Comparison of ENCODE assay signal across 10 cellular contexts in the genomic region with DNA sequence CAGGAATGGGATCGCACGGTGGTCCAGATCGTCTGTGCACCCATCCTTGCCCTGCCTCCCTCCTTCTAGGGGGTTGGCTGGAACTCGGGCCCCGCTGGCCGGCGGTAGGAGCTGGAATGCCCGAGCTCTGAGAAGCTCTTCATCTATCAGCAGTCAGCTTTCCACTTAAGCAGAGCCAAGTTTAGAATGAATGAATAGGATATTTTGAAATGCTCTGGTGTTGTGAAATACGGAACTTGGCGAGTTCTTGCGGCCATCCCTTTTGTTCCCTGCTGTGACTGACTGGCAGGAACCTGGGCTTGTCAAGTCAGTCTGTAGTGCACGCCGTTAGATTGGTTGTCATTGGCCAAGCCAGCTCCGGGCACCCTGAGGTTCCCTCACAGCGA. TPM values are rescaled to one million over a fixed set of nuclear protein-coding genes. Genes with fewer than 3 reads are reported as not detected.
DNase-seq lines count a peak whose midpoint lies in the region; ATAC-seq and TF ChIP-seq lines count a peak whose summit lies in the region.
"Had no signal": no experiment of that assay in that cellular context is flagged by ENCODE, and none has a peak within 500 bp of the region (broad histone marks: within the 10 kb centered on the region; RNA-seq: fewer than 3 reads in every experiment).

No MANE protein-coding gene starts in this region.

- TF ChIP-seq POLR2A in breast epithelium (IDR thresholded peaks at IDR 0.05) (no peak), right lobe of liver (IDR thresholded peaks at IDR 0.05) (no peak)

- peak; percentile 53 for DNase-seq in MG63
- peak in 1 of 2 donors; percentile 67 for DNase-seq in breast epithelium (ENCODE audit: low spot score in 2 of 2)
- peak; percentile 60 to 80 (median 69) for DNase-seq in right lobe of liver
- no peak for DNase-seq in thoracic aorta (ENCODE audit: low spot score)
- no peak for DNase-seq in activated CD8-positive, alpha-beta memory T cell treated with anti-CD3 and anti-CD28 coated beads, Interleukin-2, amount 10 ng/mL, durations not matched to agents 7 days and 5 days
- no peak for DNase-seq in activated naive CD4-positive, alpha-beta T cell treated with Interleukin-2 at 50 U/mL for 16 hours
- DNase-seq in immature natural killer cell, result no peak
- DNase-seq: activated naive CD4-positive, alpha-beta T cell; stimulated activated naive CD8-positive, alpha-beta T cell treated with anti-CD3 and anti-CD28 coated beads, Interleukin-15, Interleukin-2, amounts not matched to agents 100 U/mL and 50 U/mL, for 24 hours had no signal

- no peaks in the 10 kb centered on the region for H3K27me3 Mint-ChIP-seq in activated CD8-positive, alpha-beta memory T cell treated with anti-CD3 and anti-CD28 coated beads, Interleukin-2, amount 10 ng/mL, durations not matched to agents 7 days and 5 days
- peaks cover 0 to 4% (median 2%) of the 10 kb centered on the region in 3 donors for H3K27me3 Mint-ChIP-seq in immature natural killer cell (ENCODE audit: low read depth in 3 of 3)

- TF ChIP-seq CTCF in breast epithelium (IDR thresholded peaks at IDR 0.05), result no peak
- no peak for TF ChIP-seq CTCF in right lobe of liver (IDR thresholded peaks at IDR 0.05)
- no peak for TF ChIP-seq CTCF in thoracic aorta (IDR thresholded peaks at IDR 0.05)

- 23% methylated on average over 9 of the region's 15 CpGs for WGBS in right lobe of liver (ENCODE audit: insufficient coverage, low coverage, low lambda C conversion rate, missing lambda C conversion rate)

- no peak overlapping the region for H3K4me3 Mint-ChIP-seq in activated CD8-positive, alpha-beta memory T cell treated with anti-CD3 and anti-CD28 coated beads, Interleukin-2, amount 10 ng/mL, durations not matched to agents 7 days and 5 days
- no peak overlapping the region for H3K4me3 Mint-ChIP-seq in immature natural killer cell

- peaks cover 19% of the 10 kb centered on the region for H3K4me1 Mint-ChIP-seq in activated CD8-positive, alpha-beta memory T cell treated with anti-CD3 and anti-CD28 coated beads, Interleukin-2, amount 10 ng/mL, durations not matched to agents 7 days and 5 days
- H3K4me1 Mint-ChIP-seq in immature natural killer cell, result peaks cover 73 to 79% of the 10 kb centered on the region in 2 donors

- peaks cover 6% of the 10 kb centered on the region for H3K36me3 Mint-ChIP-seq in activated CD8-positive, alpha-beta memory T cell treated with anti-CD3 and anti-CD28 coated beads, Interleukin-2, amount 10 ng/mL, durations not matched to agents 7 days and 5 days
- no peaks in the 10 kb centered on the region for H3K36me3 Mint-ChIP-seq in immature natural killer cell

- intact Hi-C loops in breast epithelium (cut with DNase I; ENCODE audit: low total_unique reads) (no loop called here), right lobe of liver (cut with DNase I) (no loop called here)

- H3K27ac ChIP-seq in breast epithelium (peak overlapping the region in 1 of 2 donors; percentile 62), right lobe of liver (peak overlapping the region in 2 of 3 donors; percentile 32 to 42), thoracic aorta (peak overlapping the region; percentile 22 to 44)

- ATAC-seq in right lobe of liver, result peak; percentile 80 to 90 (median 86)
- ATAC-seq in thoracic aorta (ENCODE audit: insufficient number of reproducible peaks, low FRiP score, low read depth), result peak; percentile 71
- ATAC-seq in activated CD8-positive, alpha-beta memory T cell treated with anti-CD3 and anti-CD28 coated beads, Interleukin-2, amount 10 ng/mL, durations not matched to agents 7 days and 5 days, result no peak
- ATAC-seq in HG02763 (IDR thresholded peaks at IDR 0.05; ENCODE audit: unreplicated experiment), result no peak
- ATAC-seq: stimulated activated naive CD8-positive, alpha-beta T cell treated with anti-CD3 and anti-CD28 coated beads, Interleukin-15, Interleukin-2, amounts not matched to agents 100 U/mL and 50 U/mL, for 24 hours had no signal

- H3K27me3 ChIP-seq in MG63 (no peaks in the 10 kb centered on the region), breast epithelium (no peaks in the 10 kb centered on the region), right lobe of liver (no peaks in the 10 kb centered on the region), thoracic aorta (replicated peaks; ENCODE audit: insufficient read depth) (no peaks in the 10 kb centered on the region)

- peaks cover 22% of the 10 kb centered on the region for H3K36me3 ChIP-seq in MG63
- no peaks in the 10 kb centered on the region for H3K36me3 ChIP-seq in breast epithelium
- H3K36me3 ChIP-seq in right lobe of liver, result no peaks in the 10 kb centered on the region
- no peaks in the 10 kb centered on the region for H3K36me3 ChIP-seq in thoracic aorta

- H3K4me1 ChIP-seq in breast epithelium (peaks cover 7 to 16% of the 10 kb centered on the region in 2 donors), right lobe of liver (peaks cover 0 to 31% (median 16%) of the 10 kb centered on the region in 4 donors), thoracic aorta (ENCODE audit: control insufficient read depth in 1 of 2, low read depth in 2 of 2) (peaks cover 17 to 32% of the 10 kb centered on the region in 2 donors)

- H3K9me3 Mint-ChIP-seq in activated CD8-positive, alpha-beta memory T cell treated with anti-CD3 and anti-CD28 coated beads, Interleukin-2, amount 10 ng/mL, durations not matched to agents 7 days and 5 days (ENCODE audit: low read depth), result no peaks in the 10 kb centered on the region
- H3K9me3 Mint-ChIP-seq in immature natural killer cell, result no peaks in the 10 kb centered on the region

- H3K27ac Mint-ChIP-seq in activated CD8-positive, alpha-beta memory T cell treated with anti-CD3 and anti-CD28 coated beads, Interleukin-2, amount 10 ng/mL, durations not matched to agents 7 days and 5 days, result no peak overlapping the region
- H3K27ac Mint-ChIP-seq in immature natural killer cell, result no peak overlapping the region

- H3K4me3 ChIP-seq in MG63 (no peak overlapping the region), breast epithelium (peak overlapping the region in 2 of 3 donors; percentile 34 to 58), right lobe of liver (no peak overlapping the region), thoracic aorta (peak overlapping the region; percentile 52)

- CTCF ChIA-PET in activated CD8-positive, alpha-beta memory T cell treated with anti-CD3 and anti-CD28 coated beads, Interleukin-2, amount 10 ng/mL, durations not matched to agents 7 days and 5 days (lab: Charles Lee), result no interaction called here

- H3K9me3 ChIP-seq in MG63 (no peaks in the 10 kb centered on the region), breast epithelium (no peaks in the 10 kb centered on the region), right lobe of liver (no peaks in the 10 kb centered on the region), thoracic aorta (no peaks in the 10 kb centered on the region)

RNA-seq across cellular contexts. Expression of a gene that starts 33.3 kb away (rescaled TPM):
- total RNA-seq in MG63 (2014; rRNA removed; shearing (Covaris generic); ENCODE audit: low replicate concordance), result 21.8 and 23.9 TPM in 2 replicates
- 10 to 100 TPM; 11.7 to 16.5 (median 15.7) TPM for total RNA-seq in breast epithelium
- 1 to 10 TPM; 3.8 to 8.4 (median 6.9) TPM for total RNA-seq in right lobe of liver
- total RNA-seq in thoracic aorta, result 10 to 100 TPM; 34.3 to 62.4 TPM
- 10 to 100 TPM; 27.1 to 31.2 TPM for total RNA-seq in activated CD8-positive, alpha-beta memory T cell treated with anti-CD3 and anti-CD28 coated beads, Interleukin-2, amount 10 ng/mL, durations not matched to agents 7 days and 5 days
- polyA plus RNA-seq in immature natural killer cell, result 1 to 10 TPM; 1.1 to 3.4 (median 1.5) TPM

Comparison
In these comparisons a context has a peak if more than half of its experiments do, and no peak if none do; other contexts are left out.
1. DNase-seq: peak in MG63 (single experiment) and right lobe of liver (3 of 3); none in thoracic aorta (single experiment), activated CD8-positive, alpha-beta memory T cell treated with anti-CD3 and anti-CD28 coated beads, Interleukin-2, amount 10 ng/mL, durations not matched to agents 7 days and 5 days (single experiment), activated naive CD4-positive, alpha-beta T cell treated with Interleukin-2 at 50 U/mL for 16 hours (single experiment) and immature natural killer cell (0 of 3).
2. H3K4me3 ChIP-seq: peak in breast epithelium (2 of 3) and thoracic aorta (single experiment); none in MG63 (single experiment) and right lobe of liver (0 of 3).
3. ATAC-seq: peak in right lobe of liver (4 of 4) and thoracic aorta (single experiment); none in activated CD8-positive, alpha-beta memory T cell treated with anti-CD3 and anti-CD28 coated beads, Interleukin-2, amount 10 ng/mL, durations not matched to agents 7 days and 5 days (single experiment) and HG02763 (single experiment).